ENCODE assay signal across 8 cellular contexts in genomic region chr14:24296341-24297157, GRCh38. TPM values are rescaled to one million over a fixed set of nuclear protein-coding genes. Genes with fewer than 3 reads are reported as not detected.
DNase-seq lines count a peak whose midpoint lies in the region; ATAC-seq and TF ChIP-seq lines count a peak whose summit lies in the region.

No MANE protein-coding gene starts in this region.

- intact Hi-C loops in Right ventricle myocardium inferior (cut with DNase I), result loop anchor here (1.0 to 5.0 kb wide), 2 partner anchors 53 to 109 kb away; partner anchors contain the start of gene IPO4

- no peak overlapping the region for H3K4me3 ChIP-seq in SK-N-MC

- H3K27ac ChIP-seq in SK-N-MC, result no peak overlapping the region

- H3K9ac ChIP-seq in SK-N-MC (ENCODE audit: insufficient read length), result peak overlapping the region; percentile 37

- H3K9me3 Mint-ChIP-seq in activated naive CD8-positive, alpha-beta T cell (ENCODE audit: low read depth), result no peaks in the 10 kb centered on the region

- H3K36me3 Mint-ChIP-seq in activated naive CD8-positive, alpha-beta T cell, result peaks cover 12% of the 10 kb centered on the region

- DNase-seq in DMS79 treated with DMSO at 0.1 percent for 48 hours (lab: John Stamatoyannopoulos, UW) (peak; percentile 76), SK-N-MC (ENCODE audit: low read depth, low spot score) (peak; percentile 35), Right ventricle myocardium inferior (ENCODE audit: missing footprints) (peak; percentile 77), renal cortical epithelial cell (ENCODE audit: low read depth) (peak; percentile 89)

- ATAC-seq in GM21723 (IDR thresholded peaks at IDR 0.05; ENCODE audit: unreplicated experiment) (peak; percentile 43), Right ventricle myocardium inferior (peak; percentile 68), GM18519 (IDR thresholded peaks at IDR 0.05; ENCODE audit: low FRiP score, unreplicated experiment) (no peak)

- H3K27ac Mint-ChIP-seq in activated naive CD8-positive, alpha-beta T cell, result peak overlapping the region; percentile 93

- peaks cover 41% of the 10 kb centered on the region for H3K4me1 Mint-ChIP-seq in activated naive CD8-positive, alpha-beta T cell (ENCODE audit: low read depth)

- H3K9me3 ChIP-seq in SK-N-MC (ENCODE audit: low read depth, low read length), result no peaks in the 10 kb centered on the region

- peak; percentile 67 for TF ChIP-seq CTCF in LNCAP (IDR thresholded peaks at IDR 0.05)

- H3K36me3 ChIP-seq in SK-N-MC (ENCODE audit: insufficient read depth, low read length), result peaks cover 2% of the 10 kb centered on the region; the same call in 1 of the 2 replicates

- H3K27me3 Mint-ChIP-seq in activated naive CD8-positive, alpha-beta T cell, result no peaks in the 10 kb centered on the region

- H3K4me3 Mint-ChIP-seq in activated naive CD8-positive, alpha-beta T cell, result peak overlapping the region; percentile 69

RNA-seq across cellular contexts. Expression of gene DHRS1, which starts 3.0 kb away (rescaled TPM):
- 8.3 TPM for total RNA-seq in Right ventricle myocardium inferior
- total RNA-seq in renal cortical epithelial cell, result 18.3 and 29.9 TPM in 2 replicates

RNA-seq across cellular contexts. Expression of gene NOP9, which starts 3.1 kb away (rescaled TPM):
- total RNA-seq in Right ventricle myocardium inferior, result 23.0 TPM
- 23.2 and 32.3 TPM in 2 replicates for total RNA-seq in renal cortical epithelial cell

RNA-seq across cellular contexts. Expression of gene CIDEB, which starts 11.2 kb away (rescaled TPM):
- total RNA-seq in Right ventricle myocardium inferior (4.3 TPM), renal cortical epithelial cell (0.87 and 2.8 TPM in 2 replicates)

RNA-seq across cellular contexts. Expression of gene LTB4R2, which starts 13.4 kb away (rescaled TPM):
- total RNA-seq in Right ventricle myocardium inferior, result 0.57 TPM
- total RNA-seq in renal cortical epithelial cell, result 1.9 and 3.6 TPM in 2 replicates

RNA-seq across cellular contexts. Expression of gene LTB4R, which starts 14.8 kb away (rescaled TPM):
- 2.1 TPM for total RNA-seq in Right ventricle myocardium inferior
- 0.17 and 1.3 TPM in 2 replicates for total RNA-seq in renal cortical epithelial cell

Comparison
In these comparisons a context has a peak if more than half of its experiments do, and no peak if none do; other contexts are left out.
1. DNase-seq: peak in every context shown above with its lines; median percentile 89 in renal cortical epithelial cell; 77 in Right ventricle myocardium inferior; 76 in DMS79 treated with DMSO at 0.1 percent for 48 hours; 35 in SK-N-MC.